11 cellular contexts compared by ENCODE assay signal in the genomic region with DNA sequence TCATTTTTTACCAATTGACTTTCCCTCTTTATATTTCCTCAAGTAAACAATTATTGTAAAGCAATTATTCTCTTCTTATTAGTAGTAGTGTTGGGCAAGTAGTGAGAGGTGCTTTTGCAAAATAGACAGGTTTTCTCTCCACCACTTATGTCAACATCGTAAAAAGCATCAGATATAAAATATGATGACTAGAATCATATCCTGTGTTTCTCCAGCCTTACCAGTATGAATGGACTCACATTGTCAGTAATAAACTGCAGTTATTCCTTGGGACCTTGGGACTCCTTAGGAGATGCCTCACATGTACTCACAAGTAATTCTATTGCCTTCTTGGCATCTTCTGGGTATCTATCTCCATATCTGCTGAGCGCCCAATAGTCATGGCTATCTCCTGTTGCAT. TPM values are rescaled to one million over a fixed set of nuclear protein-coding genes. Genes with fewer than 3 reads are reported as not detected.
"Had no signal": no experiment of that assay in that cellular context is flagged by ENCODE, and none has a peak within 500 bp of the region (broad histone marks: within the 10 kb centered on the region; RNA-seq: fewer than 3 reads in every experiment).

No MANE protein-coding gene starts in this region.

- H3K4me2 ChIP-seq: KMS-11 had no signal

- ATAC-seq: HepG2, K562 had no signal

- DNase-seq: IMR-90, KBM-7, KG1 had no signal

- H3K4me3 ChIP-seq: K562 had no signal

- H3K27ac ChIP-seq: HL-60, KMS-11 had no signal

- H3K9ac ChIP-seq: KMS-11 had no signal

- FAIRE-seq: HepG2, HTR-8/SVneo, K562 had no signal

RNA-seq across cellular contexts. Expression of a gene that starts 40.4 kb away (rescaled TPM):
- total RNA-seq: HepG2, HT-29, HT1080, IMR-90, K562 had no signal
- polyA plus RNA-seq: HepG2, IgD-negative memory B cell, IMR-90, K562 had no signal
